8 cellular contexts compared by ENCODE assay signal in the genomic region with DNA sequence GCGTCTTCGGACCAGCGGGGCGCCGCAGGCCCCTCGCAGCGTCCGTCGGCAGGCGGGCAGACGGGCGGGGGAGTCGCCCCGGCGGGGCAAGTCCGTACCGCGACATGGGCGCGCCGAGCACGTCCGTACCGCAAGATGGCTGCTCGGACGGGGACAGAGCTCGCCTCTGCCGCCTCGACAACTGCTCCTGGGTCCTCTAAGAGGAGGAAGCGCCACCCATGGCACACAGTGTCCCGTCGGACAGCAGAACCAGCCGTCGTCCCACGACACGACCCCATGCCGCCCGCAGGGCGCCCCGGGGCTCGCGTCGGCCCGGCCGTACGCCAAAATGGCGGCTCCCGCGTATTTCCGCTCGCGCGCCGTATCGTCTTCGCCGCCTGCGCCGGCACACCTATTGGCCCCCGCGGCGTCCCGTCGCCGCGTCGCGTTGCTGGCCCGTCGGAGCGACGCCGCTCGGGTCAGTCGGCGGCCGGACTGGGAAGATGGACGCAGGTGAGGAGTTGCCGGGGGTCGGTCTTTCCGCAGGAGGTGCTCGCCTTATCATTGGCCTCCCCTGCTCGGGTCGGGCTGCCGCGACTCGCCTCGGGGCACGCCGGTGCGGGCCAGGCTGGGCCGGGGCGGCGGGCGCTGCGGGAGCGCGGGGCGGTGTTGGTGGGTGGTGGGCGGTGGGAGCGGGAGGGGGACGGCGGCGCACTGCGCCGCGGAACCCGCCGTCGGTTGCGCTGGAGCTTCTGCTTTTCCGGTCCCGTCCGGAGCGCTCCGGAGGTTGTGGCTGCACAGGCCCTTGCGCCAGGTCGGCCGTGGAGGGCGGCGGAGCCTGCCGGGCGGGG.
A peak's percentile ranks its signal among the peaks of the same experiment; 100 is the strongest.
DNase-seq lines count a peak whose midpoint lies in the region; ATAC-seq and TF ChIP-seq lines count a peak whose summit lies in the region.

A gene (plus strand): TSS at position 461 of the 830 bp plus-strand sequence. CDS start 22 bp downstream, at position 483.

- TF ChIP-seq POLR2A in GM18951 (IDR thresholded peaks at IDR 0.05; ENCODE audit: extremely low read depth, insufficient read depth, insufficient read length): peak; percentile 92

- no peak for TF ChIP-seq CTCF in AG10803 (conservative IDR thresholded peaks at IDR 0.05; ENCODE audit: low read length)
- no peak for TF ChIP-seq CTCF in choroid plexus epithelial cell (conservative IDR thresholded peaks at IDR 0.05; ENCODE audit: low read depth, low read length)

- in situ Hi-C loops in GM18951 (cut with MboI; ENCODE audit: low sequenced_read_pairs, unreplicated experiment): no loop called here

- DNase-seq in AG10803 (ENCODE audit: low read depth) (peak; percentile 83), NCI-H446 treated with DMSO at 0.1 percent for 48 hours (lab: John Stamatoyannopoulos, UW) (peak; percentile 54), choroid plexus epithelial cell (ENCODE audit: low read depth) (peak; percentile 86), kidney tubule cell (ENCODE audit: low spot score) (peak; percentile 91)
- DNase-seq in activated CD4-positive, alpha-beta T cell treated with anti-CD3 and anti-CD28 coated beads for 4 hours: peak; percentile 68 to 76
- DNase-seq in stimulated activated CD4-positive, alpha-beta T cell treated with anti-CD3 and anti-CD28 coated beads, Interleukin-1b, Interleukin-23, amount 100 ng/mL, for 24 hours (ENCODE audit: low read depth in 4 of 4, low spot score in 1 of 4): peak; percentile 47 to 72 (median 61)

- peak within 1 kb of the TSS; percentile 84 for H3K4me3 ChIP-seq in AG10803 (ENCODE audit: low read length)
- peak within 1 kb of the TSS; percentile 95 for H3K4me3 ChIP-seq in choroid plexus epithelial cell (ENCODE audit: low read depth, low read length)

- ATAC-seq in HG03175 (IDR thresholded peaks at IDR 0.05; ENCODE audit: unreplicated experiment): peak; percentile 65

Comparison
In these comparisons a context has a peak if more than half of its experiments do, and no peak if none do; other contexts are left out.
1. Peak in every context shown above with its lines: DNase-seq, ATAC-seq and H3K4me3 ChIP-seq.